Comparison of ENCODE assay signal across 8 cellular contexts in genomic region chr17:79294459-79295071, GRCh38.
DNase-seq lines count a peak whose midpoint lies in the region; ATAC-seq and TF ChIP-seq lines count a peak whose summit lies in the region.

No MANE protein-coding gene starts in this region.

- WGBS in mesenchymal stem cell, result 30% methylated on average over 22 of the region's 26 CpGs

- H4K91ac ChIP-seq in mesenchymal stem cell (ENCODE audit: low read length), result no peak overlapping the region

- no peak overlapping the region for H3K18ac ChIP-seq in mesenchymal stem cell (ENCODE audit: low read depth in 1 of 2, low read length in 2 of 2)

- H2BK120ac ChIP-seq in mesenchymal stem cell (ENCODE audit: low read depth, low read length), result no peak overlapping the region

- H3K9me3 ChIP-seq in T-helper 17 cell (ENCODE audit: control insufficient read depth, low read length, poor library complexity, severe bottlenecking) (no peaks in the 10 kb centered on the region), colonic mucosa (no peaks in the 10 kb centered on the region), mesenchymal stem cell (ENCODE audit: control insufficient read depth, low read length) (no peaks in the 10 kb centered on the region), upper lobe of right lung (no peaks in the 10 kb centered on the region)

- H3K4me2 ChIP-seq in mesenchymal stem cell (ENCODE audit: low read length, poor library complexity, severe bottlenecking), result no peak overlapping the region

- H3K27me3 ChIP-seq in colonic mucosa (no peaks in the 10 kb centered on the region), mesenchymal stem cell (ENCODE audit: control insufficient read depth in 1 of 2, insufficient read depth in 1 of 2, low read length in 2 of 2) (peaks cover 0 to 48% of the 10 kb centered on the region in 2 experiments), upper lobe of right lung (peaks cover 28% of the 10 kb centered on the region)

- H2AFZ ChIP-seq in mesenchymal stem cell (ENCODE audit: low read depth, low read length), result no peak overlapping the region

- no peak overlapping the region for H2AK5ac ChIP-seq in mesenchymal stem cell (ENCODE audit: low read length, severe bottlenecking)

- H3K4me3 ChIP-seq in colonic mucosa (no peak overlapping the region), mesenchymal stem cell (ENCODE audit: insufficient read depth in 1 of 2, low read depth in 1 of 2, low read length in 2 of 2) (no peak overlapping the region), upper lobe of right lung (no peak overlapping the region)

- H4K8ac ChIP-seq in mesenchymal stem cell (ENCODE audit: low read length), result no peak overlapping the region

- H3K27ac ChIP-seq in colonic mucosa (no peak overlapping the region), mesenchymal stem cell (ENCODE audit: low read length, poor library complexity, severe bottlenecking) (no peak overlapping the region), upper lobe of right lung (no peak overlapping the region)

- H3K9ac ChIP-seq in colonic mucosa (ENCODE audit: low read depth in 2 of 2, low read length in 2 of 2), result no peak overlapping the region
- H3K9ac ChIP-seq in mesenchymal stem cell (ENCODE audit: low read length), result no peak overlapping the region

- no peak overlapping the region for H2BK5ac ChIP-seq in mesenchymal stem cell (ENCODE audit: low read depth, low read length, poor library complexity, severe bottlenecking)

- no peak for TF ChIP-seq POLR2A in GM18505 (IDR thresholded peaks at IDR 0.05; ENCODE audit: borderline replicate concordance, extremely low read depth, insufficient read depth, insufficient read length)

- no peak overlapping the region for H3K23ac ChIP-seq in mesenchymal stem cell (ENCODE audit: low read length in 2 of 2)

- H3K36me3 Mint-ChIP-seq in T-helper 17 cell (ENCODE audit: low read depth), result no peaks in the 10 kb centered on the region

- TF ChIP-seq CTCF in colonic mucosa (IDR thresholded peaks at IDR 0.05), result no peak
- TF ChIP-seq CTCF in upper lobe of right lung (IDR thresholded peaks at IDR 0.05), result no peak

- ATAC-seq in T-helper 17 cell (no peak), upper lobe of right lung (peak; percentile 77), GM18505 (IDR thresholded peaks at IDR 0.05; ENCODE audit: unreplicated experiment) (no peak)

- no peak overlapping the region for H2BK12ac ChIP-seq in mesenchymal stem cell (ENCODE audit: low read length in 2 of 2)

- H3K79me1 ChIP-seq in mesenchymal stem cell (replicated peaks; ENCODE audit: low read length, poor library complexity, severe bottlenecking), result no peaks in the 10 kb centered on the region

- intact Hi-C loops in colonic mucosa (cut with DNase I) (no loop called here), upper lobe of right lung (cut with DNase I) (no loop called here)

- H3K14ac ChIP-seq in mesenchymal stem cell (ENCODE audit: low read length in 2 of 2), result no peak overlapping the region

- H3K36me3 ChIP-seq in colonic mucosa, result no peaks in the 10 kb centered on the region
- H3K36me3 ChIP-seq in mesenchymal stem cell (ENCODE audit: control insufficient read depth in 1 of 2, insufficient read depth in 2 of 2, low read depth in 1 of 2, low read length in 2 of 2), result no peaks in the 10 kb centered on the region
- no peaks in the 10 kb centered on the region for H3K36me3 ChIP-seq in upper lobe of right lung

- H3K27me3 Mint-ChIP-seq in T-helper 17 cell, result peaks cover 49% of the 10 kb centered on the region

- H2BK15ac ChIP-seq in mesenchymal stem cell (ENCODE audit: low read depth, poor library complexity, severe bottlenecking), result no peak overlapping the region

- H3K4me1 ChIP-seq in colonic mucosa (no peaks in the 10 kb centered on the region), mesenchymal stem cell (ENCODE audit: control insufficient read depth, insufficient read depth, low read depth, low read length) (no peaks in the 10 kb centered on the region), upper lobe of right lung (no peaks in the 10 kb centered on the region)

- peak; percentile 49 for DNase-seq in H4 (ENCODE audit: low spot score)
- DNase-seq in T-helper 17 cell, result peak; percentile 16 to 27 (median 25)
- peak; percentile 54 for DNase-seq in colonic mucosa
- peak; percentile 13 for DNase-seq in mesenchymal stem cell
- peak; percentile 83 for DNase-seq in upper lobe of right lung
- DNase-seq in GF-D8 (lab: John Stamatoyannopoulos, UW), result no peak
- DNase-seq in activated CD4-positive, CD25-positive, alpha-beta regulatory T cell (lab: John Stamatoyannopoulos, UW), result no peak

- no peak overlapping the region for H3K4ac ChIP-seq in mesenchymal stem cell (ENCODE audit: low read depth in 1 of 2, low read length in 2 of 2)

- H3K4me1 Mint-ChIP-seq in T-helper 17 cell, result no peaks in the 10 kb centered on the region

- no peak overlapping the region for H3K27ac Mint-ChIP-seq in T-helper 17 cell

- no peak overlapping the region for H3K4me3 Mint-ChIP-seq in T-helper 17 cell

Comparison
In these comparisons a context has a peak if more than half of its experiments do, and no peak if none do; other contexts are left out.
1. DNase-seq: peak in H4 (single experiment), T-helper 17 cell (3 of 3), colonic mucosa (single experiment), mesenchymal stem cell (single experiment) and upper lobe of right lung (single experiment); none in GF-D8 (single experiment) and activated CD4-positive, CD25-positive, alpha-beta regulatory T cell (0 of 4).